Comparison of ENCODE assay signal across 40 cellular contexts in genomic region chr4:154517591-154517990, GRCh38. TPM values are rescaled to one million over a fixed set of nuclear protein-coding genes. Genes with fewer than 3 reads are reported as not detected.
"Had no signal": no experiment of that assay in that cellular context is flagged by ENCODE, and none has a peak within 500 bp of the region (broad histone marks: within the 10 kb centered on the region; RNA-seq: fewer than 3 reads in every experiment).

No MANE protein-coding gene starts in this region.

- H3K27ac Mint-ChIP-seq: activated CD4-positive, alpha-beta memory T cell treated with anti-CD3 and anti-CD28 coated beads for 36 hours; activated CD4-positive, alpha-beta T cell treated with anti-CD3 and anti-CD28 coated beads for 36 hours; activated CD4-positive, alpha-beta T cell treated with anti-CD3 and anti-CD28 coated beads, Interleukin-2, amount 10 ng/mL, durations not matched to agents 24 days and 14 days; activated CD8-positive, alpha-beta memory T cell treated with anti-CD3 and anti-CD28 coated beads, Interleukin-2, amount 10 ng/mL, durations not matched to agents 7 days and 5 days; activated CD8-positive, alpha-beta T cell treated with anti-CD3 and anti-CD28 coated beads, Interleukin-2, amount 10 ng/mL, durations not matched to agents 7 days and 5 days; activated naive CD4-positive, alpha-beta T cell treated with anti-CD3 and anti-CD28 coated beads for 36 hours; activated naive CD4-positive, alpha-beta T cell treated with anti-CD3 and anti-CD28 coated beads, Interleukin-2, amount 50 U/mL, for 24 hours; activated naive CD8-positive, alpha-beta T cell treated with anti-CD3 and anti-CD28 coated beads for 36 hours; activated naive CD8-positive, alpha-beta T cell treated with anti-CD3 and anti-CD28 coated beads, Interleukin-2, amount 50 U/mL, for 24 hours; activated T-helper 1 cell treated with anti-CD3 and anti-CD28 coated beads, Interleukin-12 subunit alpha, Interleukin-12 subunit beta, Interleukin-2, Interleukin-4 antibody, amounts not matched to agents 30 ng/mL and 10 ng/mL and 1 ng/mL, durations not matched to agents 14 hours and 24 hours and 36 hours; activated T-helper 2 cell treated with anti-CD3 and anti-CD28 coated beads, Interferon-gamma antibody, Interleukin-2, Interleukin-4, amounts not matched to agents 10 μg/mL and 5 μg/mL and 100 μg/mL, durations not matched to agents 14 hours and 24 hours and 36 hours; dendritic cell treated with granulocyte-macrophage colony-stimulating factor and Interleukin-4, amounts not matched to agents 40 ng/mL and 50 ng/mL, for 4 days; endodermal cell; T-cell; T-helper 1 cell treated with Interleukin-12 subunit alpha and Interleukin-12 subunit beta and Interleukin-4 antibody, amounts not matched to agents 30 μg/mL and 1 μg/mL, for 36 hours had no signal

- H3K27ac ChIP-seq: adrenal gland, body of pancreas, breast epithelium, cardiac muscle cell, coronary artery, foreskin keratinocyte, gastrocnemius medialis, heart left ventricle, WERI-Rb-1 had no signal

- H3K36me3 ChIP-seq: adrenal gland, breast epithelium, cardiac muscle cell, gastrocnemius medialis, heart left ventricle, WERI-Rb-1 had no signal

- H3K4me3 ChIP-seq: adrenal gland, body of pancreas, breast epithelium, cardiac muscle cell, coronary artery, dorsolateral prefrontal cortex, gastrocnemius medialis, heart left ventricle had no signal

- H3K27me3 ChIP-seq: adrenal gland, body of pancreas, breast epithelium, cardiac muscle cell, foreskin keratinocyte, gastrocnemius medialis had no signal

- H3K4me1 Mint-ChIP-seq: activated CD4-positive, alpha-beta T cell treated with anti-CD3 and anti-CD28 coated beads for 36 hours; activated CD4-positive, alpha-beta T cell treated with anti-CD3 and anti-CD28 coated beads, Interleukin-2, amount 10 ng/mL, durations not matched to agents 24 days and 14 days; activated CD8-positive, alpha-beta memory T cell treated with anti-CD3 and anti-CD28 coated beads, Interleukin-2, amount 10 ng/mL, durations not matched to agents 7 days and 5 days; activated naive CD4-positive, alpha-beta T cell treated with anti-CD3 and anti-CD28 coated beads, Interleukin-2, amount 50 U/mL, for 24 hours; activated naive CD8-positive, alpha-beta T cell treated with anti-CD3 and anti-CD28 coated beads for 36 hours; activated naive CD8-positive, alpha-beta T cell treated with anti-CD3 and anti-CD28 coated beads, Interleukin-2, amount 50 U/mL, for 24 hours; central memory CD8-positive, alpha-beta T cell; endodermal cell had no signal

- H3K36me3 Mint-ChIP-seq: activated CD4-positive, alpha-beta memory T cell treated with anti-CD3 and anti-CD28 coated beads for 36 hours; activated CD8-positive, alpha-beta memory T cell treated with anti-CD3 and anti-CD28 coated beads, Interleukin-2, amount 10 ng/mL, durations not matched to agents 7 days and 5 days; activated naive CD4-positive, alpha-beta T cell treated with anti-CD3 and anti-CD28 coated beads, Interleukin-2, amount 50 U/mL, for 24 hours; activated naive CD8-positive, alpha-beta T cell treated with anti-CD3 and anti-CD28 coated beads for 36 hours; T-cell had no signal

- H3K4me3 Mint-ChIP-seq: activated CD4-positive, alpha-beta memory T cell treated with anti-CD3 and anti-CD28 coated beads for 36 hours; activated CD4-positive, alpha-beta T cell treated with anti-CD3 and anti-CD28 coated beads for 36 hours; activated CD4-positive, alpha-beta T cell treated with anti-CD3 and anti-CD28 coated beads, Interleukin-2, amount 10 ng/mL, durations not matched to agents 24 days and 14 days; activated CD8-positive, alpha-beta memory T cell treated with anti-CD3 and anti-CD28 coated beads, Interleukin-2, amount 10 ng/mL, durations not matched to agents 7 days and 5 days; activated CD8-positive, alpha-beta T cell treated with anti-CD3 and anti-CD28 coated beads, Interleukin-2, amount 10 ng/mL, durations not matched to agents 7 days and 5 days; activated naive CD4-positive, alpha-beta T cell treated with anti-CD3 and anti-CD28 coated beads for 36 hours; activated naive CD4-positive, alpha-beta T cell treated with anti-CD3 and anti-CD28 coated beads, Interleukin-2, amount 50 U/mL, for 24 hours; activated naive CD8-positive, alpha-beta T cell treated with anti-CD3 and anti-CD28 coated beads for 36 hours; activated naive CD8-positive, alpha-beta T cell treated with anti-CD3 and anti-CD28 coated beads, Interleukin-2, amount 50 U/mL, for 24 hours; activated T-helper 1 cell treated with anti-CD3 and anti-CD28 coated beads, Interleukin-12 subunit alpha, Interleukin-12 subunit beta, Interleukin-2, Interleukin-4 antibody, amounts not matched to agents 30 ng/mL and 10 ng/mL and 1 ng/mL, durations not matched to agents 14 hours and 24 hours and 36 hours; central memory CD8-positive, alpha-beta T cell; dendritic cell treated with granulocyte-macrophage colony-stimulating factor and Interleukin-4, amounts not matched to agents 40 ng/mL and 50 ng/mL, for 4 days; endodermal cell; T-cell; T-helper 1 cell treated with Interleukin-12 subunit alpha and Interleukin-12 subunit beta and Interleukin-4 antibody, amounts not matched to agents 30 μg/mL and 1 μg/mL, for 36 hours had no signal

- DNase-seq: activated CD4-positive, alpha-beta memory T cell treated with anti-CD3 and anti-CD28 coated beads for 36 hours; activated CD4-positive, alpha-beta T cell treated with anti-CD3 and anti-CD28 coated beads for 36 hours; activated CD4-positive, alpha-beta T cell treated with anti-CD3 and anti-CD28 coated beads, Interleukin-2, amount 10 ng/mL, durations not matched to agents 24 days and 14 days; activated CD4-positive, CD25-positive, alpha-beta regulatory T cell; activated CD4-positive, CD25-positive, alpha-beta regulatory T cell treated with anti-CD3 and anti-CD28 coated beads, Interleukin-2, amount 50 U/mL, for 72 hours; activated CD8-positive, alpha-beta memory T cell treated with anti-CD3 and anti-CD28 coated beads, Interleukin-2, amount 10 ng/mL, durations not matched to agents 7 days and 5 days; activated CD8-positive, alpha-beta memory T cell treated with anti-CD3 and anti-CD28 coated beads, Interleukin-2, amount 50 U/mL, for 4 hours; activated CD8-positive, alpha-beta T cell treated with anti-CD3 and anti-CD28 coated beads, Interleukin-2, amount 10 ng/mL, durations not matched to agents 7 days and 5 days; activated effector memory CD4-positive, alpha-beta T cell treated with anti-CD3 and anti-CD28 coated beads, Interleukin-2, amount 50 U/mL, for 16 hours; activated naive CD4-positive, alpha-beta T cell treated with anti-CD3 and anti-CD28 coated beads for 36 hours; activated naive CD8-positive, alpha-beta T cell treated with anti-CD3 and anti-CD28 coated beads for 36 hours; activated naive CD8-positive, alpha-beta T cell treated with anti-CD3 and anti-CD28 coated beads, Interleukin-2, amount 50 U/mL, for 24 hours; activated T-cell treated with anti-CD3 and anti-CD28 coated beads, Interleukin-2, amount 50 U/mL, for 1 hour; activated T-cell treated with anti-CD3 and anti-CD28 coated beads, Interleukin-2, amount 50 U/mL, for 48 hours; adrenal gland; amygdala; aorta; body of pancreas; dorsolateral prefrontal cortex; effector memory CD4-positive, alpha-beta T cell; endodermal cell; foreskin keratinocyte; gastrocnemius medialis; glutamatergic neuron; heart left ventricle; T-cell; T-helper 9 cell; WERI-Rb-1 had no signal

- ATAC-seq: activated CD4-positive, alpha-beta T cell treated with anti-CD3 and anti-CD28 coated beads for 36 hours; activated CD8-positive, alpha-beta memory T cell treated with anti-CD3 and anti-CD28 coated beads, Interleukin-2, amount 10 ng/mL, durations not matched to agents 7 days and 5 days; activated CD8-positive, alpha-beta T cell treated with anti-CD3 and anti-CD28 coated beads, Interleukin-2, amount 10 ng/mL, durations not matched to agents 7 days and 5 days; activated naive CD8-positive, alpha-beta T cell treated with anti-CD3 and anti-CD28 coated beads, Interleukin-2, amount 50 U/mL, for 24 hours; body of pancreas; esophagus mucosa; foreskin keratinocyte; gastrocnemius medialis; heart left ventricle; T-cell had no signal

- H3K4me1 ChIP-seq: adrenal gland, body of pancreas, breast epithelium, foreskin keratinocyte, gastrocnemius medialis had no signal

- H3K9me3 Mint-ChIP-seq: activated CD4-positive, alpha-beta memory T cell treated with anti-CD3 and anti-CD28 coated beads for 36 hours; activated CD4-positive, alpha-beta T cell treated with anti-CD3 and anti-CD28 coated beads, Interleukin-2, amount 10 ng/mL, durations not matched to agents 24 days and 14 days; activated naive CD4-positive, alpha-beta T cell treated with anti-CD3 and anti-CD28 coated beads for 36 hours; activated naive CD4-positive, alpha-beta T cell treated with anti-CD3 and anti-CD28 coated beads, Interleukin-2, amount 50 U/mL, for 24 hours; activated naive CD8-positive, alpha-beta T cell treated with anti-CD3 and anti-CD28 coated beads for 36 hours; activated naive CD8-positive, alpha-beta T cell treated with anti-CD3 and anti-CD28 coated beads, Interleukin-2, amount 50 U/mL, for 24 hours; activated T-helper 1 cell treated with anti-CD3 and anti-CD28 coated beads, Interleukin-12 subunit alpha, Interleukin-12 subunit beta, Interleukin-2, Interleukin-4 antibody, amounts not matched to agents 30 ng/mL and 10 ng/mL and 1 ng/mL, durations not matched to agents 14 hours and 24 hours and 36 hours; activated T-helper 2 cell treated with anti-CD3 and anti-CD28 coated beads, Interferon-gamma antibody, Interleukin-2, Interleukin-4, amounts not matched to agents 10 μg/mL and 5 μg/mL and 100 μg/mL, durations not matched to agents 14 hours and 24 hours and 36 hours; central memory CD8-positive, alpha-beta T cell; dendritic cell treated with granulocyte-macrophage colony-stimulating factor and Interleukin-4, amounts not matched to agents 40 ng/mL and 50 ng/mL, for 4 days; endodermal cell; T-cell; T-helper 1 cell treated with Interleukin-12 subunit alpha and Interleukin-12 subunit beta and Interleukin-4 antibody, amounts not matched to agents 30 μg/mL and 1 μg/mL, for 36 hours had no signal

- H3K9me3 ChIP-seq: adrenal gland, body of pancreas, breast epithelium, gastrocnemius medialis, heart left ventricle had no signal

RNA-seq across cellular contexts. Expression of gene DCHS2, which starts 26.0 kb away (rescaled TPM):
- total RNA-seq: activated CD4-positive, alpha-beta memory T cell treated with anti-CD3 and anti-CD28 coated beads for 36 hours; activated CD4-positive, alpha-beta T cell treated with anti-CD3 and anti-CD28 coated beads, Interleukin-2, amount 10 ng/mL, durations not matched to agents 24 days and 14 days; activated CD8-positive, alpha-beta memory T cell treated with anti-CD3 and anti-CD28 coated beads for 36 hours; activated CD8-positive, alpha-beta memory T cell treated with anti-CD3 and anti-CD28 coated beads, Interleukin-2, amount 10 ng/mL, durations not matched to agents 7 days and 5 days; activated CD8-positive, alpha-beta T cell treated with anti-CD3 and anti-CD28 coated beads, Interleukin-2, amount 10 ng/mL, durations not matched to agents 7 days and 5 days; activated naive CD4-positive, alpha-beta T cell treated with anti-CD3 and anti-CD28 coated beads for 36 hours; activated naive CD8-positive, alpha-beta T cell treated with anti-CD3 and anti-CD28 coated beads for 36 hours; activated T-helper 1 cell treated with anti-CD3 and anti-CD28 coated beads, Interleukin-12 subunit alpha, Interleukin-12 subunit beta, Interleukin-2, Interleukin-4 antibody, amounts not matched to agents 30 ng/mL and 10 ng/mL and 1 ng/mL, durations not matched to agents 14 hours and 24 hours and 36 hours; activated T-helper 2 cell treated with anti-CD3 and anti-CD28 coated beads, Interferon-gamma antibody, Interleukin-2, Interleukin-4, amounts not matched to agents 10 μg/mL and 5 μg/mL and 100 μg/mL, durations not matched to agents 14 hours and 24 hours and 36 hours; foreskin keratinocyte; T-helper 2 cell treated with Interferon-gamma antibody and Interleukin-4, amounts not matched to agents 100 ng/mL and 5 ng/mL, for 36 hours had no signal
- polyA plus RNA-seq: cardiac muscle cell, foreskin keratinocyte had no signal

RNA-seq across cellular contexts. Expression of gene FGB, which starts 45.2 kb away (rescaled TPM):
- total RNA-seq: activated CD4-positive, alpha-beta memory T cell treated with anti-CD3 and anti-CD28 coated beads for 36 hours; activated CD4-positive, alpha-beta T cell treated with anti-CD3 and anti-CD28 coated beads for 36 hours; activated CD4-positive, alpha-beta T cell treated with anti-CD3 and anti-CD28 coated beads, Interleukin-2, amount 10 ng/mL, durations not matched to agents 24 days and 14 days; activated CD8-positive, alpha-beta memory T cell treated with anti-CD3 and anti-CD28 coated beads for 36 hours; activated CD8-positive, alpha-beta memory T cell treated with anti-CD3 and anti-CD28 coated beads, Interleukin-2, amount 10 ng/mL, durations not matched to agents 7 days and 5 days; activated CD8-positive, alpha-beta T cell treated with anti-CD3 and anti-CD28 coated beads, Interleukin-2, amount 10 ng/mL, durations not matched to agents 7 days and 5 days; activated naive CD4-positive, alpha-beta T cell treated with anti-CD3 and anti-CD28 coated beads for 36 hours; activated naive CD8-positive, alpha-beta T cell treated with anti-CD3 and anti-CD28 coated beads for 36 hours; activated T-helper 1 cell treated with anti-CD3 and anti-CD28 coated beads, Interleukin-12 subunit alpha, Interleukin-12 subunit beta, Interleukin-2, Interleukin-4 antibody, amounts not matched to agents 30 ng/mL and 10 ng/mL and 1 ng/mL, durations not matched to agents 14 hours and 24 hours and 36 hours; activated T-helper 2 cell treated with anti-CD3 and anti-CD28 coated beads, Interferon-gamma antibody, Interleukin-2, Interleukin-4, amounts not matched to agents 10 μg/mL and 5 μg/mL and 100 μg/mL, durations not matched to agents 14 hours and 24 hours and 36 hours; aorta; body of pancreas; dorsolateral prefrontal cortex; foreskin keratinocyte; T-helper 2 cell treated with Interferon-gamma antibody and Interleukin-4, amounts not matched to agents 100 ng/mL and 5 ng/mL, for 36 hours had no signal
- polyA plus RNA-seq: foreskin keratinocyte had no signal
